Comparison of ENCODE assay signal across 8 cellular contexts in the genomic region with DNA sequence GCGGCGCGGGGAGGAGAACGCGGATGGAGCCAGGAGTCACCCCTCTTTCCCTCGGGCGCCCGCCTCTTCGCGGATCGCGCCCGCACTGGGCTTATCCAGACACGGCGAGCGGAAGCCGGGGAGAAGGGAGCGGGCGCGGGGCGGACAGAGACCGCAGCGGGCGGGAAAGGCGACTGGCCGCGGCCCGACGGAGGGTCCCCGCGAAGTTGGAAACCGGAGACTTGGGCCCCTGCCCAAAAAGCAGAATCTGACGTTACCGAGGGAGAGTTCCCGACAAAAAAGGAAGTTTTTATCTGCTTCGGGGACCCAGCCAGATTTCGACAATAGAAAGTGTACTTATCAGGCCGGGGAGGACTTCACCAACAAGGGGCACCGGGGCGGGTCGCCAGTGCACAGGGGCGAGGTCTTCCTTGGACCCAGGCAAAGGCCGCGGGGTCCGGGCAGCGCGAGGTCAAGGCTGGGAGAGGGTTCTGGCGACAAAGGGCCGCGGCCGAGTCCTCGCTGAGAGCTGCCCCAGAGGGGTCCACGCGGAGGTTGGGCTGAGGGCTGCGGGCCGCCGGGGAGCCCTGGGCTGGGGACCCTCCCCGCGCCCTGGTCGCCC. TPM values are rescaled to one million over a fixed set of nuclear protein-coding genes. Genes with fewer than 3 reads are reported as not detected.
DNase-seq lines count a peak whose midpoint lies in the region; ATAC-seq and TF ChIP-seq lines count a peak whose summit lies in the region.

No MANE protein-coding gene starts in this region.

- no peaks in the 10 kb centered on the region; the same call in 1 of the 2 replicates for H3K9me1 ChIP-seq in IMR-90 (ENCODE audit: insufficient read depth, low read length)

- H3K23ac ChIP-seq in IMR-90 (ENCODE audit: low read depth, low read length) (no peak overlapping the region; the same call in 1 of the 2 replicates), mesenchymal stem cell (ENCODE audit: low read length in 2 of 2) (peak overlapping the region in 1 of 2 experiments; percentile 75)

- H3K79me1 ChIP-seq in IMR-90 (ENCODE audit: low read depth in 1 of 2, low read length in 2 of 2) = no peaks in the 10 kb centered on the region
- H3K79me1 ChIP-seq in mesenchymal stem cell (replicated peaks; ENCODE audit: low read length, poor library complexity, severe bottlenecking) = no peaks in the 10 kb centered on the region

- H2BK15ac ChIP-seq in IMR-90 (ENCODE audit: low read depth, low read length) = no peak overlapping the region
- H2BK15ac ChIP-seq in mesenchymal stem cell (ENCODE audit: low read depth, poor library complexity, severe bottlenecking) = no peak overlapping the region

- H3K36me3 ChIP-seq in IMR-90 (ENCODE audit: control insufficient read depth, insufficient read depth, low read length) = no peaks in the 10 kb centered on the region
- no peaks in the 10 kb centered on the region for H3K36me3 ChIP-seq in mesenchymal stem cell (ENCODE audit: control insufficient read depth in 1 of 2, insufficient read depth in 2 of 2, low read depth in 1 of 2, low read length in 2 of 2)
- no peaks in the 10 kb centered on the region for H3K36me3 ChIP-seq in vagina

- H3K4me3 ChIP-seq in AG10803 (ENCODE audit: low read length) (peak overlapping the region; percentile 53), IMR-90 (ENCODE audit: insufficient read depth, low read depth, low read length) (peak overlapping the region; percentile 47), coronary artery (peak overlapping the region; percentile 88), mesenchymal stem cell (ENCODE audit: insufficient read depth in 1 of 2, low read depth in 1 of 2, low read length in 2 of 2) (peak overlapping the region; percentile 32 to 75), vagina (peak overlapping the region; percentile 54 to 57)

- in situ Hi-C loops in IMR-90 (cut with MboI; ENCODE audit: low sequenced_read_pairs) = no loop called here

- POLR2A ChIA-PET in IMR-90 (lab: Charles Lee; ENCODE audit: unreplicated experiment) = no interaction called here

- DNase-seq in AG10803 (ENCODE audit: low read depth) (no peak), IMR-90 (no peak), coronary artery (ENCODE audit: low spot score) (no peak), mesenchymal stem cell (peak; percentile 41), vagina (ENCODE audit: extremely low spot score in 2 of 2) (no peak), epidermal melanocyte (ENCODE audit: insufficient read length, low spot score) (no peak)

- TF ChIP-seq CTCF in AG10803 (conservative IDR thresholded peaks at IDR 0.05; ENCODE audit: low read length) = no peak
- no peak for TF ChIP-seq CTCF in IMR-90 (conservative IDR thresholded peaks at IDR 0.05; ENCODE audit: low read depth, low read length)
- no peak for TF ChIP-seq CTCF in coronary artery (IDR thresholded peaks at IDR 0.05)
- TF ChIP-seq CTCF in vagina (IDR thresholded peaks at IDR 0.05) = no peak

- H3K14ac ChIP-seq in IMR-90 (replicated peaks; ENCODE audit: low read depth, low read length) (no peak overlapping the region), mesenchymal stem cell (ENCODE audit: low read length in 2 of 2) (peak overlapping the region in 1 of 2 experiments; percentile 71)

- H2BK20ac ChIP-seq in IMR-90 (ENCODE audit: low read depth, low read length) = no peak overlapping the region

- H3K27ac ChIP-seq in IMR-90 (ENCODE audit: insufficient read depth, low read length) = no peak overlapping the region; the same call in 1 of the 2 replicates
- H3K27ac ChIP-seq in coronary artery = peak overlapping the region in 1 of 2 donors; percentile 33
- no peak overlapping the region for H3K27ac ChIP-seq in mesenchymal stem cell (ENCODE audit: low read length, poor library complexity, severe bottlenecking)
- peak overlapping the region; percentile 74 for H3K27ac ChIP-seq in vagina

- H3K9ac ChIP-seq in IMR-90 (ENCODE audit: low read depth, low read length) (peak overlapping the region; percentile 37), mesenchymal stem cell (ENCODE audit: low read length) (peak overlapping the region; percentile 61)

- H2BK5ac ChIP-seq in IMR-90 (ENCODE audit: low read depth, low read length, poor library complexity, severe bottlenecking) (no peak overlapping the region), mesenchymal stem cell (ENCODE audit: low read depth, low read length, poor library complexity, severe bottlenecking) (no peak overlapping the region)

- 5% methylated on average over 26 of the region's 60 CpGs; no CpG with 5 or more reads in 1 of the 2 experiments for WGBS in IMR-90 (ENCODE audit: extremely low coverage in 2 of 2, insufficient read length in 1 of 2), 2 experiments
- WGBS in mesenchymal stem cell = 2% methylated on average over 56 of the region's 60 CpGs

- peak overlapping the region; percentile 7 for H2AK9ac ChIP-seq in IMR-90 (replicated peaks; ENCODE audit: low read depth, low read length, poor library complexity)

- H3K27me3 ChIP-seq in IMR-90 (ENCODE audit: control insufficient read depth, insufficient read depth, low read length) (peaks cover 31% of the 10 kb centered on the region), mesenchymal stem cell (ENCODE audit: control insufficient read depth in 1 of 2, insufficient read depth in 1 of 2, low read length in 2 of 2) (peaks cover 37 to 70% of the 10 kb centered on the region in 2 experiments), vagina (no peaks in the 10 kb centered on the region)

- TF ChIP-seq POLR2A in IMR-90 (IDR thresholded peaks at IDR 0.05; ENCODE audit: low read depth, low read length) (no peak), vagina (IDR thresholded peaks at IDR 0.05) (peak in 1 of 2 donors; percentile 2)

- TF ChIP-seq RAD21 in IMR-90 (IDR thresholded peaks at IDR 0.05; ENCODE audit: low read length) = no peak

- H3K4me2 ChIP-seq in IMR-90 (ENCODE audit: low read depth, low read length) (peak overlapping the region; percentile 85), mesenchymal stem cell (ENCODE audit: low read length, poor library complexity, severe bottlenecking) (peak overlapping the region; percentile 82)

- dilution Hi-C loops in IMR-90 (cut with HindIII; ENCODE audit: low sequenced_read_pairs, unreplicated experiment) = no loop called here

- H2BK120ac ChIP-seq in IMR-90 (ENCODE audit: low read depth, low read length) (no peak overlapping the region), mesenchymal stem cell (ENCODE audit: low read depth, low read length) (no peak overlapping the region)

- intact Hi-C loops in IMR-90 (cut with micrococcal nuclease) (no loop called here), vagina (cut with DNase I) (no loop called here)

- CTCF ChIA-PET in IMR-90 (lab: Yijun Ruan, JAX) = no interaction called here

- no peak overlapping the region for H4K5ac ChIP-seq in IMR-90 (ENCODE audit: low read depth, low read length)

- H4K20me1 ChIP-seq in IMR-90 (ENCODE audit: insufficient read depth, low read length) = no peaks in the 10 kb centered on the region

- H4K8ac ChIP-seq in IMR-90 (ENCODE audit: low read depth in 2 of 2, low read length in 2 of 2) = no peak overlapping the region
- peak overlapping the region; percentile 48 for H4K8ac ChIP-seq in mesenchymal stem cell (ENCODE audit: low read length)

- no peak overlapping the region for H3K18ac ChIP-seq in IMR-90 (ENCODE audit: low read depth, low read length)
- peak overlapping the region; percentile 77 for H3K18ac ChIP-seq in mesenchymal stem cell (ENCODE audit: low read depth in 1 of 2, low read length in 2 of 2)

- H3K4me1 ChIP-seq in IMR-90 (ENCODE audit: control insufficient read depth, insufficient read depth, low read length) = peaks cover 2% of the 10 kb centered on the region; the same call in 1 of the 2 replicates
- H3K4me1 ChIP-seq in mesenchymal stem cell (ENCODE audit: control insufficient read depth, insufficient read depth, low read depth, low read length) = peaks cover 16% of the 10 kb centered on the region
- H3K4me1 ChIP-seq in vagina = peaks cover 37% of the 10 kb centered on the region

- 0 out of 2 replicates have a peak, but pooled peaks cover 2% of the 10 kb centered on the region for H3K9me3 ChIP-seq in IMR-90 (ENCODE audit: control insufficient read depth, insufficient read depth, low read length)
- H3K9me3 ChIP-seq in mesenchymal stem cell (ENCODE audit: control insufficient read depth, low read length) = no peaks in the 10 kb centered on the region
- H3K9me3 ChIP-seq in vagina = no peaks in the 10 kb centered on the region

- peak overlapping the region in 1 of 2 experiments; percentile 90 for H2BK12ac ChIP-seq in mesenchymal stem cell (ENCODE audit: low read length in 2 of 2)

- H2AK5ac ChIP-seq in IMR-90 (ENCODE audit: low read depth, low read length) = no peak overlapping the region
- no peak overlapping the region for H2AK5ac ChIP-seq in mesenchymal stem cell (ENCODE audit: low read length, severe bottlenecking)

- no peak overlapping the region for H3K56ac ChIP-seq in IMR-90 (ENCODE audit: extremely low read depth, insufficient read depth, low read length)

- H3K4ac ChIP-seq in IMR-90 (ENCODE audit: low read depth, low read length) (no peak overlapping the region), mesenchymal stem cell (ENCODE audit: low read depth in 1 of 2, low read length in 2 of 2) (no peak overlapping the region)

- peak; percentile 38; the same call in 1 of the 2 replicates for ATAC-seq in IMR-90 (ENCODE audit: low read depth)
- no peak for ATAC-seq in HG02642 (IDR thresholded peaks at IDR 0.05; ENCODE audit: poor library complexity, unreplicated experiment)
- no peak for ATAC-seq in HG02610 (IDR thresholded peaks at IDR 0.05; ENCODE audit: unreplicated experiment)

- BruUV-seq in IMR-90 (replicated peaks; lab: Mats Ljungman, UMichigan) = no TSS peak

- H2AFZ ChIP-seq in IMR-90 (replicated peaks; ENCODE audit: low read length, poor library complexity) = peak overlapping the region; percentile 86
- H2AFZ ChIP-seq in mesenchymal stem cell (ENCODE audit: low read depth, low read length) = peak overlapping the region; percentile 56

- H4K91ac ChIP-seq in IMR-90 (ENCODE audit: insufficient read depth, low read depth, low read length) = no peak overlapping the region
- peak overlapping the region; percentile 89 for H4K91ac ChIP-seq in mesenchymal stem cell (ENCODE audit: low read length)

RNA-seq across cellular contexts. Expression of gene ST6GALNAC2, which starts 0.5 kb away (rescaled TPM):
- total RNA-seq in IMR-90 (2012; rRNA removed) = not detected in 2 replicates
- 0.10 TPM in 1 of 2 replicates, not detected in the other for polyA plus RNA-seq in IMR-90 (2012; rRNA removed)
- 0.06 and 0.18 TPM in 2 replicates for polyA plus RNA-seq in IMR-90 (2012; cell fraction: cytosol; rRNA removed)
- 0.03 and 0.25 TPM in 2 replicates for polyA plus RNA-seq in IMR-90 (2012; cell fraction: nucleus; rRNA removed; ENCODE audit: low replicate concordance)
- polyA plus RNA-seq in mesenchymal stem cell (2013, experiment 1 of 2) = 0.72 TPM
- 0.78 TPM for polyA plus RNA-seq in mesenchymal stem cell (2013, experiment 2 of 2)
- total RNA-seq in vagina = 24.8 TPM

RNA-seq across cellular contexts. Expression of gene PRCD, which starts 45.3 kb away (rescaled TPM):
- under 0.01 TPM in 1 of 2 replicates, not detected in the other for total RNA-seq in IMR-90 (2012; rRNA removed)
- polyA plus RNA-seq in IMR-90 (2012; rRNA removed) = 0.32 TPM in 2 replicates
- polyA plus RNA-seq in IMR-90 (2012; cell fraction: cytosol; rRNA removed) = 0.24 and 0.26 TPM in 2 replicates
- 1.4 and 3.8 TPM in 2 replicates for polyA plus RNA-seq in IMR-90 (2012; cell fraction: nucleus; rRNA removed; ENCODE audit: low replicate concordance)
- polyA plus RNA-seq in mesenchymal stem cell (2013, experiment 1 of 2) = 13.5 TPM
- polyA plus RNA-seq in mesenchymal stem cell (2013, experiment 2 of 2) = 14.0 TPM
- total RNA-seq in vagina = 21.4 TPM

RNA-seq across cellular contexts. Expression of gene CYGB, which starts 47.6 kb away (rescaled TPM):
- total RNA-seq in IMR-90 (2012; rRNA removed) (1.3 and 1.7 TPM in 2 replicates), vagina (30.0 TPM)
- polyA plus RNA-seq in IMR-90 (2012; rRNA removed) = 2.9 and 3.5 TPM in 2 replicates
- polyA plus RNA-seq in IMR-90 (2012; cell fraction: cytosol; rRNA removed) = 3.6 and 4.3 TPM in 2 replicates
- polyA plus RNA-seq in IMR-90 (2012; cell fraction: nucleus; rRNA removed; ENCODE audit: low replicate concordance) = 1.2 and 1.9 TPM in 2 replicates
- polyA plus RNA-seq in mesenchymal stem cell (2013, experiment 1 of 2) = 313 TPM
- 315 TPM for polyA plus RNA-seq in mesenchymal stem cell (2013, experiment 2 of 2)

RNA-seq across cellular contexts. Expression of gene ST6GALNAC1, which starts 58.4 kb away (rescaled TPM):
- total RNA-seq in IMR-90 (2012; rRNA removed) (not detected in 2 replicates), vagina (4.4 TPM)
- not detected in 2 replicates for polyA plus RNA-seq in IMR-90 (2012; rRNA removed)
- not detected in 2 replicates for polyA plus RNA-seq in IMR-90 (2012; cell fraction: cytosol; rRNA removed)
- not detected in 2 replicates for polyA plus RNA-seq in IMR-90 (2012; cell fraction: nucleus; rRNA removed; ENCODE audit: low replicate concordance)
- polyA plus RNA-seq in mesenchymal stem cell (2013, experiment 1 of 2) = not detected
- polyA plus RNA-seq in mesenchymal stem cell (2013, experiment 2 of 2) = 0.03 TPM

Comparison
In these comparisons a context has a peak if more than half of its experiments do, and no peak if none do; other contexts are left out.
1. RNA of gene ST6GALNAC2, which starts 0.5 kb away (total RNA-seq): 24.8 TPM in vagina (single experiment); not detected in IMR-90; every median in the first group is over 10 times any median in the second.
2. RNA of gene PRCD, which starts 45.3 kb away (total RNA-seq): 21.4 TPM in vagina (single experiment); under 0.01 TPM in IMR-90; every median in the first group is over 10 times any median in the second.
3. RNA of gene CYGB, which starts 47.6 kb away (total RNA-seq): 30.0 TPM in vagina (single experiment); 1.3 to 1.7 TPM in IMR-90; every median in the first group is over 10 times any median in the second.
4. Peak in every context shown above with its lines, with median percentiles within 50 percentile points of each other: H3K4me3 ChIP-seq.